19 cellular contexts compared by ENCODE assay signal in the genomic region with DNA sequence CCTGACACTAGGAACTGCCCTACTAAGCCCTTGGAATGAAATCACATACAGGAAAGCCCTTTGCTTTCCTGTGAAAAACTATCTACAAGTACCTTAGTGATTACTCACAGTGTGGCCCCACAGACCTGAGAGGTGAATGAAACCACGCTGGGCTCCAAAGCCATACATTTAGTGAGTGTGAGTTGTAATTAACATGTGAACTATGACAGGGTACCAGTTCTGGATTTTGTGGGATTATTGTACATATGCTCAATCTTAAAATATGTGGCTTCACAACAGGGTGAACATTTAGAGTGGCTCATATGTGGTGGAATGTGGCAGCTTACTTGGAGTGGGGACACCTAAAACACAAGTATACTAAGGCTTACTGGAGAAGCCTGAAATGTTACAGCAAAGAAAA. TPM values are rescaled to one million over a fixed set of nuclear protein-coding genes. Genes with fewer than 3 reads are reported as not detected.
DNase-seq lines count a peak whose midpoint lies in the region; ATAC-seq, FAIRE-seq and TF ChIP-seq lines count a peak whose summit lies in the region.
"Had no signal": no experiment of that assay in that cellular context is flagged by ENCODE, and none has a peak within 500 bp of the region (broad histone marks: within the 10 kb centered on the region; RNA-seq: fewer than 3 reads in every experiment).

No MANE protein-coding gene starts in this region.

- no peak overlapping the region for H3K9ac ChIP-seq in mesenchymal stem cell (ENCODE audit: low read length)
- H3K9ac ChIP-seq: BLaER1 treated with 17β-estradiol and CSF1 and Interleukin-3, amounts not matched to agents 10 nM and 100 nM had no signal

- ATAC-seq in activated T-helper 17 cell treated with anti-CD3 and anti-CD28 coated beads, Interleukin-2, amount 50 U/mL, for 72 hours (replicated peaks) = peak; percentile 56
- no peak for ATAC-seq in GM21786 (IDR thresholded peaks at IDR 0.05; ENCODE audit: unreplicated experiment)
- ATAC-seq in CD4-positive, alpha-beta T cell (ENCODE audit: poor library complexity) = no peak
- ATAC-seq: natural killer cell, psoas muscle had no signal

- no peaks in the 10 kb centered on the region for H3K9me3 Mint-ChIP-seq in HFFc6
- H3K9me3 Mint-ChIP-seq in activated T-helper 17 cell treated with anti-CD3 and anti-CD28 coated beads, Interleukin-2, amount 50 U/mL, for 72 hours = no peaks in the 10 kb centered on the region
- H3K9me3 Mint-ChIP-seq in CD4-positive, alpha-beta T cell = no peaks in the 10 kb centered on the region
- H3K9me3 Mint-ChIP-seq: activated naive CD4-positive, alpha-beta T cell treated with anti-CD3 and anti-CD28 coated beads, Interleukin-2, amount 10 ng/mL, durations not matched to agents 7 days and 5 days; immature natural killer cell; natural killer cell had no signal

- H3K79me1 ChIP-seq in mesenchymal stem cell (replicated peaks; ENCODE audit: low read length, poor library complexity, severe bottlenecking) = peaks cover 15% of the 10 kb centered on the region

- no peaks in the 10 kb centered on the region for H3K9me3 ChIP-seq in mesenchymal stem cell (ENCODE audit: control insufficient read depth, low read length)
- no peaks in the 10 kb centered on the region for H3K9me3 ChIP-seq in CD4-positive, alpha-beta T cell (ENCODE audit: control insufficient read depth, low read length)
- H3K9me3 ChIP-seq: BLaER1 treated with 17β-estradiol and CSF1 and Interleukin-3, amounts not matched to agents 10 nM and 100 nM; HAP-1; psoas muscle had no signal

- no peak overlapping the region for H2AK5ac ChIP-seq in mesenchymal stem cell (ENCODE audit: low read length, severe bottlenecking)

- H3K14ac ChIP-seq in mesenchymal stem cell (ENCODE audit: low read length in 2 of 2) = no peak overlapping the region

- H3K27me3 ChIP-seq in mesenchymal stem cell (ENCODE audit: control insufficient read depth in 1 of 2, insufficient read depth in 1 of 2, low read length in 2 of 2) = no peaks in the 10 kb centered on the region
- no peaks in the 10 kb centered on the region for H3K27me3 ChIP-seq in CD4-positive, alpha-beta T cell (ENCODE audit: control insufficient read depth, insufficient read depth, low read length)
- H3K27me3 ChIP-seq: BLaER1 treated with 17β-estradiol and CSF1 and Interleukin-3, amounts not matched to agents 10 nM and 100 nM had no signal

- no peak overlapping the region for H3K18ac ChIP-seq in mesenchymal stem cell (ENCODE audit: low read depth in 1 of 2, low read length in 2 of 2)

- H3K4me1 ChIP-seq in mesenchymal stem cell (ENCODE audit: control insufficient read depth, insufficient read depth, low read depth, low read length) = peaks cover 13% of the 10 kb centered on the region
- H3K4me1 ChIP-seq: psoas muscle had no signal

- no peak overlapping the region for H4K91ac ChIP-seq in mesenchymal stem cell (ENCODE audit: low read length)

- no peak overlapping the region for H3K23ac ChIP-seq in mesenchymal stem cell (ENCODE audit: low read length in 2 of 2)

- FAIRE-seq in GM12892 (lab: Jason Lieb, UNC) = no peak
- FAIRE-seq: GM18507 had no signal

- H2BK15ac ChIP-seq in mesenchymal stem cell (ENCODE audit: low read depth, poor library complexity, severe bottlenecking) = no peak overlapping the region

- H3K27ac Mint-ChIP-seq in HFFc6 = peak overlapping the region; percentile 58
- no peak overlapping the region for H3K27ac Mint-ChIP-seq in activated T-helper 17 cell treated with anti-CD3 and anti-CD28 coated beads, Interleukin-2, amount 50 U/mL, for 72 hours
- no peak overlapping the region for H3K27ac Mint-ChIP-seq in CD4-positive, alpha-beta T cell
- H3K27ac Mint-ChIP-seq: activated naive CD4-positive, alpha-beta T cell treated with anti-CD3 and anti-CD28 coated beads, Interleukin-2, amount 10 ng/mL, durations not matched to agents 7 days and 5 days; natural killer cell had no signal

- POLR2A ChIA-PET in CD4-positive, alpha-beta T cell (lab: Charles Lee) = no interaction called here

- DNase-seq in EH (ENCODE audit: low read depth) (peak; percentile 54), HFFc6 (peak; percentile 38), mesenchymal stem cell (no peak), GM12892 (ENCODE audit: insufficient read length) (no peak), AG08396 (ENCODE audit: low spot score) (no peak)
- DNase-seq in CD4-positive, alpha-beta T cell = no peak
- DNase-seq: activated CD4-positive, CD25-positive, alpha-beta regulatory T cell treated with anti-CD3 and anti-CD28 coated beads, Interleukin-2, amount 50 U/mL, for 72 hours; activated naive CD4-positive, alpha-beta T cell treated with anti-CD3 and anti-CD28 coated beads, Interleukin-2, amount 10 ng/mL, durations not matched to agents 7 days and 5 days; immature natural killer cell; natural killer cell; NCI-H187; psoas muscle; stimulated activated naive CD4-positive, alpha-beta T cell; trophoblast cell had no signal

- TF ChIP-seq CTCF in HFFc6 (IDR thresholded peaks at IDR 0.05) = no peak
- TF ChIP-seq CTCF in CD4-positive, alpha-beta T cell (IDR thresholded peaks at IDR 0.05) = no peak

- H2BK5ac ChIP-seq in mesenchymal stem cell (ENCODE audit: low read depth, low read length, poor library complexity, severe bottlenecking) = no peak overlapping the region

- peaks cover 0 to 3% of the 10 kb centered on the region in 2 experiments for H3K36me3 ChIP-seq in mesenchymal stem cell (ENCODE audit: control insufficient read depth in 1 of 2, insufficient read depth in 2 of 2, low read depth in 1 of 2, low read length in 2 of 2)
- H3K36me3 ChIP-seq: HAP-1 had no signal

- no peak for TF ChIP-seq POLR2A in GM12892 (IDR thresholded peaks at IDR 0.05; ENCODE audit: low read depth, low read length)

- peak overlapping the region; percentile 14 for H3K27ac ChIP-seq in mesenchymal stem cell (ENCODE audit: low read length, poor library complexity, severe bottlenecking)
- no peak overlapping the region for H3K27ac ChIP-seq in CD4-positive, alpha-beta T cell (ENCODE audit: low read depth, low read length)
- H3K27ac ChIP-seq: BLaER1 treated with 17β-estradiol and CSF1 and Interleukin-3, amounts not matched to agents 10 nM and 100 nM; psoas muscle had no signal

- intact Hi-C loops in CD4-positive, alpha-beta T cell (cut with DNase I, micrococcal nuclease) = no loop called here

- CTCF ChIA-PET in CD4-positive, alpha-beta T cell (lab: Charles Lee) = interaction anchor here (0.6 kb wide), 1 partner anchor 13 kb away, joined by 3 read pairs; no protein-coding TSS in a partner anchor

- H3K27me3 Mint-ChIP-seq in HFFc6 (ENCODE audit: insufficient read depth) = no peaks in the 10 kb centered on the region
- no peaks in the 10 kb centered on the region for H3K27me3 Mint-ChIP-seq in activated T-helper 17 cell treated with anti-CD3 and anti-CD28 coated beads, Interleukin-2, amount 50 U/mL, for 72 hours
- no peaks in the 10 kb centered on the region for H3K27me3 Mint-ChIP-seq in CD4-positive, alpha-beta T cell
- H3K27me3 Mint-ChIP-seq: activated naive CD4-positive, alpha-beta T cell treated with anti-CD3 and anti-CD28 coated beads, Interleukin-2, amount 10 ng/mL, durations not matched to agents 7 days and 5 days had no signal

- no peak overlapping the region for H3K4me3 ChIP-seq in mesenchymal stem cell (ENCODE audit: insufficient read depth in 1 of 2, low read depth in 1 of 2, low read length in 2 of 2)
- H3K4me3 ChIP-seq: BLaER1 treated with 17β-estradiol and CSF1 and Interleukin-3, amounts not matched to agents 10 nM and 100 nM; HAP-1; psoas muscle had no signal

- H2BK12ac ChIP-seq in mesenchymal stem cell (ENCODE audit: low read length in 2 of 2) = no peak overlapping the region

- no peak overlapping the region for H3K4me2 ChIP-seq in mesenchymal stem cell (ENCODE audit: low read length, poor library complexity, severe bottlenecking)
- H3K4me2 ChIP-seq: BLaER1 treated with 17β-estradiol and CSF1 and Interleukin-3, amounts not matched to agents 10 nM and 100 nM had no signal

- H3K4me1 Mint-ChIP-seq in HFFc6 (ENCODE audit: low read depth) = peaks cover 58% of the 10 kb centered on the region
- H3K4me1 Mint-ChIP-seq in activated T-helper 17 cell treated with anti-CD3 and anti-CD28 coated beads, Interleukin-2, amount 50 U/mL, for 72 hours = peaks cover 5% of the 10 kb centered on the region
- peaks cover 6% of the 10 kb centered on the region for H3K4me1 Mint-ChIP-seq in CD4-positive, alpha-beta T cell (ENCODE audit: low read depth)

- WGBS in mesenchymal stem cell = 40% methylated on average over 1 of the region's 1 CpG

- no peak overlapping the region for H3K4me3 Mint-ChIP-seq in HFFc6
- no peak overlapping the region for H3K4me3 Mint-ChIP-seq in activated T-helper 17 cell treated with anti-CD3 and anti-CD28 coated beads, Interleukin-2, amount 50 U/mL, for 72 hours
- H3K4me3 Mint-ChIP-seq in CD4-positive, alpha-beta T cell = no peak overlapping the region
- H3K4me3 Mint-ChIP-seq: activated naive CD4-positive, alpha-beta T cell treated with anti-CD3 and anti-CD28 coated beads, Interleukin-2, amount 10 ng/mL, durations not matched to agents 7 days and 5 days; immature natural killer cell; natural killer cell had no signal

- H2AFZ ChIP-seq in mesenchymal stem cell (ENCODE audit: low read depth, low read length) = no peak overlapping the region

- no peak overlapping the region for H4K8ac ChIP-seq in mesenchymal stem cell (ENCODE audit: low read length)

- no peak overlapping the region for H3K4ac ChIP-seq in mesenchymal stem cell (ENCODE audit: low read depth in 1 of 2, low read length in 2 of 2)

- H3K36me3 Mint-ChIP-seq in HFFc6 (ENCODE audit: low read depth) = no peaks in the 10 kb centered on the region
- no peaks in the 10 kb centered on the region for H3K36me3 Mint-ChIP-seq in activated T-helper 17 cell treated with anti-CD3 and anti-CD28 coated beads, Interleukin-2, amount 50 U/mL, for 72 hours (ENCODE audit: low read depth)
- H3K36me3 Mint-ChIP-seq in CD4-positive, alpha-beta T cell (ENCODE audit: low read depth) = no peaks in the 10 kb centered on the region
- H3K36me3 Mint-ChIP-seq: activated naive CD4-positive, alpha-beta T cell treated with anti-CD3 and anti-CD28 coated beads, Interleukin-2, amount 10 ng/mL, durations not matched to agents 7 days and 5 days; natural killer cell had no signal

- no peak overlapping the region for H2BK120ac ChIP-seq in mesenchymal stem cell (ENCODE audit: low read depth, low read length)

RNA-seq across cellular contexts. Expression of gene KCTD1, which starts 12.3 kb away (rescaled TPM):
- 10 to 100 TPM; 14.7 to 18.5 (median 17.7) TPM for total RNA-seq in HFFc6 (2021; fragmentation: NEBNext Ultra II Directional; extraction: Animal tissue kit (Norgen Biotek cat#: 25700))
- 1 to 10 TPM; 2.0 to 3.2 TPM for total RNA-seq in activated T-helper 17 cell treated with anti-CD3 and anti-CD28 coated beads, Interleukin-2, amount 50 U/mL, for 72 hours
- 9.8 TPM for polyA plus RNA-seq in mesenchymal stem cell (2013, experiment 1 of 2)
- polyA plus RNA-seq in mesenchymal stem cell (2013, experiment 2 of 2) = 8.9 TPM
- 3.4 TPM for polyA plus RNA-seq in GM12892 (2012; ENCODE audit: missing spikeins)
- total RNA-seq in CD4-positive, alpha-beta T cell = 1 to 10 TPM in 1 of 2 experiments, under 1 TPM in 1; 0.74 to 1.1 TPM

Comparison
In these comparisons a context has a peak if more than half of its experiments do, and no peak if none do; other contexts are left out.
1. DNase-seq: peak in EH (single experiment) and HFFc6 (single experiment); none in mesenchymal stem cell (single experiment), GM12892 (single experiment), AG08396 (single experiment) and CD4-positive, alpha-beta T cell (0 of 10).